21 cellular contexts compared by ENCODE assay signal in genomic region chr6:169171010-169171409, GRCh38.
A peak's percentile ranks its signal among the peaks of the same experiment; 100 is the strongest.
DNase-seq lines count a peak whose midpoint lies in the region; ATAC-seq and TF ChIP-seq lines count a peak whose summit lies in the region.
"Had no signal": no experiment of that assay in that cellular context is flagged by ENCODE, and none has a peak within 500 bp of the region (broad histone marks: within the 10 kb centered on the region; RNA-seq: fewer than 3 reads in every experiment).

No MANE protein-coding gene starts in this region.

- no TSS peak for BruUV-seq in MCF 10A (replicated peaks; lab: Mats Ljungman, UMichigan)

- intact Hi-C loops in MCF 10A (cut with micrococcal nuclease): no loop called here
- intact Hi-C loops in breast epithelium (cut with DNase I; ENCODE audit: low total_unique reads): no loop called here
- intact Hi-C loops in heart left ventricle (cut with DNase I): no loop called here

- POLR2A ChIA-PET in MCF 10A (lab: Yijun Ruan, JAX): interaction anchor here (0.6 to 1.5 kb wide), 3 partner anchors 20 to 172 kb away, joined by 3 to 5 read pairs (median 3); no protein-coding TSS in a partner anchor

- no peaks in the 10 kb centered on the region for H3K27me3 Mint-ChIP-seq in MCF 10A (ENCODE audit: insufficient read depth, unreplicated experiment)
- H3K27me3 Mint-ChIP-seq in osteocyte (ENCODE audit: unreplicated experiment): no peaks in the 10 kb centered on the region
- no peaks in the 10 kb centered on the region for H3K27me3 Mint-ChIP-seq in stimulated activated naive CD8-positive, alpha-beta T cell treated with anti-CD3 and anti-CD28 coated beads, Interleukin-15, amount 100 ng/mL, for 72 hours

- H3K36me3 ChIP-seq in breast epithelium (no peaks in the 10 kb centered on the region), heart left ventricle (no peaks in the 10 kb centered on the region)
- H3K36me3 ChIP-seq: BLaER1 treated with 17β-estradiol and CSF1 and Interleukin-3, amounts not matched to agents 10 nM and 100 nM had no signal

- H3K4me1 ChIP-seq in breast epithelium (no peaks in the 10 kb centered on the region), heart left ventricle (peaks cover 0 to 26% (median 0%) of the 10 kb centered on the region in 12 donors)
- H3K4me1 ChIP-seq: BLaER1 treated with 17β-estradiol and CSF1 and Interleukin-3, amounts not matched to agents 10 nM and 100 nM had no signal

- H3K27ac ChIP-seq in breast epithelium (no peak overlapping the region), epithelial cell of prostate (peak overlapping the region; percentile 74), heart left ventricle (no peak overlapping the region)
- H3K27ac ChIP-seq: BLaER1 treated with 17β-estradiol and CSF1 and Interleukin-3, amounts not matched to agents 10 nM and 100 nM; KMS-11 had no signal

- no peak for ATAC-seq in stimulated activated naive CD8-positive, alpha-beta T cell treated with anti-CD3 and anti-CD28 coated beads, Interleukin-15, amount 100 ng/mL, for 72 hours
- no peak for ATAC-seq in heart left ventricle
- ATAC-seq: GM12878, HCT116, Panc1, Right ventricle myocardium inferior had no signal

- H3K36me3 Mint-ChIP-seq in MCF 10A (ENCODE audit: insufficient read depth, unreplicated experiment) (peaks cover 2% of the 10 kb centered on the region), osteocyte (ENCODE audit: unreplicated experiment) (peaks cover 18% of the 10 kb centered on the region)

- H3K9me3 ChIP-seq in breast epithelium: no peaks in the 10 kb centered on the region
- no peaks in the 10 kb centered on the region for H3K9me3 ChIP-seq in heart left ventricle
- H3K9me3 ChIP-seq: BLaER1 treated with 17β-estradiol and CSF1 and Interleukin-3, amounts not matched to agents 10 nM and 100 nM had no signal

- H3K27ac Mint-ChIP-seq in MCF 10A (ENCODE audit: low read depth, unreplicated experiment): peak overlapping the region; percentile 77
- peak overlapping the region; percentile 85 for H3K27ac Mint-ChIP-seq in osteocyte (ENCODE audit: unreplicated experiment)
- H3K27ac Mint-ChIP-seq in stimulated activated naive CD8-positive, alpha-beta T cell treated with anti-CD3 and anti-CD28 coated beads, Interleukin-15, amount 100 ng/mL, for 72 hours: no peak overlapping the region

- H3K4me3 Mint-ChIP-seq in MCF 10A (ENCODE audit: unreplicated experiment) (no peak overlapping the region), osteocyte (ENCODE audit: unreplicated experiment) (no peak overlapping the region)
- no peak overlapping the region for H3K4me3 Mint-ChIP-seq in stimulated activated naive CD8-positive, alpha-beta T cell treated with anti-CD3 and anti-CD28 coated beads, Interleukin-15, amount 100 ng/mL, for 72 hours

- WGBS in heart left ventricle, 4 donors: 84 to 89% (median 86%) methylated on average over 15 to 16 of the region's 16 CpGs

- no peak for DNase-seq in MCF 10A (ENCODE audit: unreplicated experiment)
- DNase-seq in breast epithelium (ENCODE audit: low spot score in 2 of 2): no peak
- no peak for DNase-seq in epithelial cell of prostate (ENCODE audit: low read depth, low spot score)
- peak; percentile 34 for DNase-seq in osteocyte (ENCODE audit: extremely low spot score, unreplicated experiment)
- DNase-seq in stimulated activated naive CD8-positive, alpha-beta T cell treated with anti-CD3 and anti-CD28 coated beads, Interleukin-15, amount 100 ng/mL, for 72 hours: no peak
- no peak for DNase-seq in heart left ventricle
- DNase-seq in AML-193 (lab: John Stamatoyannopoulos, UW): no peak
- no peak for DNase-seq in stimulated activated CD4-positive, alpha-beta T cell treated with anti-CD3 and anti-CD28 coated beads, Interleukin-12 subunit alpha, Interleukin-12 subunit beta, amount 100 ng/mL, for 4 hours
- DNase-seq: GDM1, NCI-H1092, NCI-H146, NCI-H2081, NCI-H510A, NCI-H82 had no signal

- H3K9me3 Mint-ChIP-seq in MCF 10A (ENCODE audit: unreplicated experiment): no peaks in the 10 kb centered on the region
- H3K9me3 Mint-ChIP-seq in osteocyte (ENCODE audit: unreplicated experiment): peaks cover 3% of the 10 kb centered on the region
- no peaks in the 10 kb centered on the region for H3K9me3 Mint-ChIP-seq in stimulated activated naive CD8-positive, alpha-beta T cell treated with anti-CD3 and anti-CD28 coated beads, Interleukin-15, amount 100 ng/mL, for 72 hours

- no peak for TF ChIP-seq POLR2A in breast epithelium (IDR thresholded peaks at IDR 0.05)
- no peak for TF ChIP-seq POLR2A in heart left ventricle (IDR thresholded peaks at IDR 0.05)

- H3K27me3 ChIP-seq in breast epithelium (no peaks in the 10 kb centered on the region), heart left ventricle (peaks cover 0 to 4% (median 0%) of the 10 kb centered on the region in 9 donors)
- H3K27me3 ChIP-seq: BLaER1 treated with 17β-estradiol and CSF1 and Interleukin-3, amounts not matched to agents 10 nM and 100 nM; MG63 had no signal

- H3K4me1 Mint-ChIP-seq in MCF 10A (ENCODE audit: insufficient read depth, unreplicated experiment): peaks cover 22% of the 10 kb centered on the region
- H3K4me1 Mint-ChIP-seq in osteocyte (ENCODE audit: unreplicated experiment): peaks cover 66% of the 10 kb centered on the region
- no peaks in the 10 kb centered on the region for H3K4me1 Mint-ChIP-seq in stimulated activated naive CD8-positive, alpha-beta T cell treated with anti-CD3 and anti-CD28 coated beads, Interleukin-15, amount 100 ng/mL, for 72 hours

- TF ChIP-seq CTCF in MCF 10A (IDR thresholded peaks at IDR 0.05; ENCODE audit: unreplicated experiment): no peak
- no peak for TF ChIP-seq CTCF in breast epithelium (IDR thresholded peaks at IDR 0.05)
- no peak for TF ChIP-seq CTCF in osteocyte (IDR thresholded peaks at IDR 0.05)
- no peak for TF ChIP-seq CTCF in heart left ventricle (IDR thresholded peaks at IDR 0.05)

- H3K4me3 ChIP-seq in breast epithelium (no peak overlapping the region), heart left ventricle (no peak overlapping the region)
- H3K4me3 ChIP-seq: BLaER1 treated with 17β-estradiol and CSF1 and Interleukin-3, amounts not matched to agents 10 nM and 100 nM; GM12878; MG63 had no signal

- CTCF ChIA-PET in MCF 10A (lab: Yijun Ruan, JAX): interaction anchor here (0.5 kb wide), 1 partner anchor 200 kb away, joined by 4 read pairs; no protein-coding TSS in a partner anchor

Comparison
In these comparisons a context has a peak if more than half of its experiments do, and no peak if none do; other contexts are left out.
1. H3K27ac Mint-ChIP-seq: peak in MCF 10A (single experiment) and osteocyte (single experiment); none in stimulated activated naive CD8-positive, alpha-beta T cell treated with anti-CD3 and anti-CD28 coated beads, Interleukin-15, amount 100 ng/mL, for 72 hours (0 of 2).